In the genomic region with DNA sequence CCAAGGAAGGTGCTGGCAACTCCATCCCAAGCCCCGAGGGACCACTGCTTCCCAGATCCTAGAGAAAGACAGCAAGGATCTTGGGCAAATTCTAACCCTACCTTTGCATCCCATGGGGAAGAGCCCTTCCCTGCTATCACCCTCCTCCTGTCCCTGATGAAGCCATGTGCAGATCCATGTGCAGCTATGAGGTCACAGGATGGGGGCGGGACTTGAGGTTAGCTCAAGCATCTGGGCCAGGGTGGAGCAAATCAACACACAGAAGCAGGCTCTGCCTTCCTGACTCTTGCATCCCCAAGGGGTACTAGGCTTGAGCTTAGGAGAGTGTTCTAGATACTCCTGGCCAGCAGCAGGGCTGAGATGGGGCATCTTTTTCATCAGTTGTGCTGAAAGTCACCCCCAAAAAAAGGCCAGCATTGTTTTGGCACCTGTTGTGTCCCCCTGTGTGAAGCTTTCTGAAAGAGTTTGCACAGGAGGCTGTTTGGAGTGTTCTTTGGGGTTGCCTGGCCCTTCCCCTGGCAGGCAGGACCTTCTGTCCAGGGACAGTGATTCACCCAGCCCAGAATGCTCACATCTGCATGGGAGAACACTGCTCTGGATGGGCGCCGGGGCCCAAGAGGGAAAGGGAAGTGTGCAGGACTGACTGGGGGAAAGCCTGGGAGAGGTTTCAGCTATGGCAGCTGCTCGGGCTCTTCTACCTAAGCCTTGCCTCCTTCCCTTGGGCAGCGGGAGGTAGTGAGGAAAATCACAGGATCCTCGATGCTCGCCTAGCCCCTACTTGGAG, we compare ENCODE assay signal across 1 cellular context.
TF ChIP-seq lines count a peak whose summit lies in the region.

No MANE protein-coding gene starts in this region.

TF ChIP-seq in K562, 482 proteins besides CTCF, POLR2A, EP300 and RAD21 (continued from another document and continues in another):
- TF ChIP-seq NRF1 (conservative IDR thresholded peaks at IDR 0.05 in 1 of 2, IDR thresholded peaks at IDR 0.05 in 1 of 2) (0 out of 4 replicates have a peak, but pooled peaks of 1 of the 2 experiments have one; percentile 18), HNRNPL (IDR thresholded peaks at IDR 0.05; ENCODE audit: low read depth, low read length) (no peak), KLF1 (tag; IDR thresholded peaks at IDR 0.05) (no peak), JUND (IDR thresholded peaks at IDR 0.05; ENCODE audit: borderline replicate concordance, low read depth, low read length) (no peak), JUND (tag; IDR thresholded peaks at IDR 0.05; ENCODE audit: borderline replicate concordance, low read depth, low read length) (peak; percentile 32; the same call in 1 of the 3 replicates), ZNF3 (CRISPR knock-in tag; IDR thresholded peaks at IDR 0.05) (no peak), MAFK (IDR thresholded peaks at IDR 0.05; ENCODE audit: low read length) (no peak), POLR3A (IDR thresholded peaks at IDR 0.05; ENCODE audit: borderline replicate concordance, extremely low read depth, insufficient read depth, insufficient read length) (no peak), ZNF23 (CRISPR knock-in tag; IDR thresholded peaks at IDR 0.05) (no peak), IRF2 (CRISPR knock-in tag; IDR thresholded peaks at IDR 0.05) (no peak), ZNF583 (CRISPR knock-in tag; IDR thresholded peaks at IDR 0.05) (no peak), PYGO2 (tag; IDR thresholded peaks at IDR 0.05) (no peak), PHTF2 (CRISPR knock-in tag; IDR thresholded peaks at IDR 0.05) (no peak), FOXK2 (conservative IDR thresholded peaks at IDR 0.05 in 1 of 2, IDR thresholded peaks at IDR 0.05 in 1 of 2; ENCODE audit: low read depth in 2 of 2) (no peak), OTX1 (CRISPR knock-in tag; IDR thresholded peaks at IDR 0.05) (no peak), NCOA2 (IDR thresholded peaks at IDR 0.05; ENCODE audit: partially characterized antibody in 2 of 2) (no peak), L3MBTL2 (IDR thresholded peaks at IDR 0.05) (peak; percentile 36; the same call in 1 of the 2 replicates), STAT5A (IDR thresholded peaks at IDR 0.05; ENCODE audit: borderline replicate concordance, low read length) (no peak)
- TF ChIP-seq, protein P1, sequence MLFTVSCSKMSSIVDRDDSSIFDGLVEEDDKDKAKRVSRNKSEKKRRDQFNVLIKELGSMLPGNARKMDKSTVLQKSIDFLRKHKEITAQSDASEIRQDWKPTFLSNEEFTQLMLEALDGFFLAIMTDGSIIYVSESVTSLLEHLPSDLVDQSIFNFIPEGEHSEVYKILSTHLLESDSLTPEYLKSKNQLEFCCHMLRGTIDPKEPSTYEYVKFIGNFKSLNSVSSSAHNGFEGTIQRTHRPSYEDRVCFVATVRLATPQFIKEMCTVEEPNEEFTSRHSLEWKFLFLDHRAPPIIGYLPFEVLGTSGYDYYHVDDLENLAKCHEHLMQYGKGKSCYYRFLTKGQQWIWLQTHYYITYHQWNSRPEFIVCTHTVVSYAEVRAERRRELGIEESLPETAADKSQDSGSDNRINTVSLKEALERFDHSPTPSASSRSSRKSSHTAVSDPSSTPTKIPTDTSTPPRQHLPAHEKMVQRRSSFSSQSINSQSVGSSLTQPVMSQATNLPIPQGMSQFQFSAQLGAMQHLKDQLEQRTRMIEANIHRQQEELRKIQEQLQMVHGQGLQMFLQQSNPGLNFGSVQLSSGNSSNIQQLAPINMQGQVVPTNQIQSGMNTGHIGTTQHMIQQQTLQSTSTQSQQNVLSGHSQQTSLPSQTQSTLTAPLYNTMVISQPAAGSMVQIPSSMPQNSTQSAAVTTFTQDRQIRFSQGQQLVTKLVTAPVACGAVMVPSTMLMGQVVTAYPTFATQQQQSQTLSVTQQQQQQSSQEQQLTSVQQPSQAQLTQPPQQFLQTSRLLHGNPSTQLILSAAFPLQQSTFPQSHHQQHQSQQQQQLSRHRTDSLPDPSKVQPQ (CRISPR knock-in tag; IDR thresholded peaks at IDR 0.05; ENCODE audit: borderline replicate concordance): no peak
- TF ChIP-seq, protein P2, sequence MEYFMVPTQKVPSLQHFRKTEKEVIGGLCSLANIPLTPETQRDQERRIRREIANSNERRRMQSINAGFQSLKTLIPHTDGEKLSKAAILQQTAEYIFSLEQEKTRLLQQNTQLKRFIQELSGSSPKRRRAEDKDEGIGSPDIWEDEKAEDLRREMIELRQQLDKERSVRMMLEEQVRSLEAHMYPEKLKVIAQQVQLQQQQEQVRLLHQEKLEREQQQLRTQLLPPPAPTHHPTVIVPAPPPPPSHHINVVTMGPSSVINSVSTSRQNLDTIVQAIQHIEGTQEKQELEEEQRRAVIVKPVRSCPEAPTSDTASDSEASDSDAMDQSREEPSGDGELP (CRISPR knock-in tag; IDR thresholded peaks at IDR 0.05; ENCODE audit: borderline replicate concordance): peak; percentile 13; the same call in 1 of the 2 replicates
- TF ChIP-seq, protein P3, sequence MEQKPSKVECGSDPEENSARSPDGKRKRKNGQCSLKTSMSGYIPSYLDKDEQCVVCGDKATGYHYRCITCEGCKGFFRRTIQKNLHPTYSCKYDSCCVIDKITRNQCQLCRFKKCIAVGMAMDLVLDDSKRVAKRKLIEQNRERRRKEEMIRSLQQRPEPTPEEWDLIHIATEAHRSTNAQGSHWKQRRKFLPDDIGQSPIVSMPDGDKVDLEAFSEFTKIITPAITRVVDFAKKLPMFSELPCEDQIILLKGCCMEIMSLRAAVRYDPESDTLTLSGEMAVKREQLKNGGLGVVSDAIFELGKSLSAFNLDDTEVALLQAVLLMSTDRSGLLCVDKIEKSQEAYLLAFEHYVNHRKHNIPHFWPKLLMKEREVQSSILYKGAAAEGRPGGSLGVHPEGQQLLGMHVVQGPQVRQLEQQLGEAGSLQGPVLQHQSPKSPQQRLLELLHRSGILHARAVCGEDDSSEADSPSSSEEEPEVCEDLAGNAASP (IDR thresholded peaks at IDR 0.05): no peak
- TF ChIP-seq, protein P4, sequence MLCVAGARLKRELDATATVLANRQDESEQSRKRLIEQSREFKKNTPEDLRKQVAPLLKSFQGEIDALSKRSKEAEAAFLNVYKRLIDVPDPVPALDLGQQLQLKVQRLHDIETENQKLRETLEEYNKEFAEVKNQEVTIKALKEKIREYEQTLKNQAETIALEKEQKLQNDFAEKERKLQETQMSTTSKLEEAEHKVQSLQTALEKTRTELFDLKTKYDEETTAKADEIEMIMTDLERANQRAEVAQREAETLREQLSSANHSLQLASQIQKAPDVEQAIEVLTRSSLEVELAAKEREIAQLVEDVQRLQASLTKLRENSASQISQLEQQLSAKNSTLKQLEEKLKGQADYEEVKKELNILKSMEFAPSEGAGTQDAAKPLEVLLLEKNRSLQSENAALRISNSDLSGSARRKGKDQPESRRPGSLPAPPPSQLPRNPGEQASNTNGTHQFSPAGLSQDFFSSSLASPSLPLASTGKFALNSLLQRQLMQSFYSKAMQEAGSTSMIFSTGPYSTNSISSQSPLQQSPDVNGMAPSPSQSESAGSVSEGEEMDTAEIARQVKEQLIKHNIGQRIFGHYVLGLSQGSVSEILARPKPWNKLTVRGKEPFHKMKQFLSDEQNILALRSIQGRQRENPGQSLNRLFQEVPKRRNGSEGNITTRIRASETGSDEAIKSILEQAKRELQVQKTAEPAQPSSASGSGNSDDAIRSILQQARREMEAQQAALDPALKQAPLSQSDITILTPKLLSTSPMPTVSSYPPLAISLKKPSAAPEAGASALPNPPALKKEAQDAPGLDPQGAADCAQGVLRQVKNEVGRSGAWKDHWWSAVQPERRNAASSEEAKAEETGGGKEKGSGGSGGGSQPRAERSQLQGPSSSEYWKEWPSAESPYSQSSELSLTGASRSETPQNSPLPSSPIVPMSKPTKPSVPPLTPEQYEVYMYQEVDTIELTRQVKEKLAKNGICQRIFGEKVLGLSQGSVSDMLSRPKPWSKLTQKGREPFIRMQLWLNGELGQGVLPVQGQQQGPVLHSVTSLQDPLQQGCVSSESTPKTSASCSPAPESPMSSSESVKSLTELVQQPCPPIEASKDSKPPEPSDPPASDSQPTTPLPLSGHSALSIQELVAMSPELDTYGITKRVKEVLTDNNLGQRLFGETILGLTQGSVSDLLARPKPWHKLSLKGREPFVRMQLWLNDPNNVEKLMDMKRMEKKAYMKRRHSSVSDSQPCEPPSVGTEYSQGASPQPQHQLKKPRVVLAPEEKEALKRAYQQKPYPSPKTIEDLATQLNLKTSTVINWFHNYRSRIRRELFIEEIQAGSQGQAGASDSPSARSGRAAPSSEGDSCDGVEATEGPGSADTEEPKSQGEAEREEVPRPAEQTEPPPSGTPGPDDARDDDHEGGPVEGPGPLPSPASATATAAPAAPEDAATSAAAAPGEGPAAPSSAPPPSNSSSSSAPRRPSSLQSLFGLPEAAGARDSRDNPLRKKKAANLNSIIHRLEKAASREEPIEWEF (CRISPR knock-in tag; IDR thresholded peaks at IDR 0.05): no peak
- TF ChIP-seq, protein P5, sequence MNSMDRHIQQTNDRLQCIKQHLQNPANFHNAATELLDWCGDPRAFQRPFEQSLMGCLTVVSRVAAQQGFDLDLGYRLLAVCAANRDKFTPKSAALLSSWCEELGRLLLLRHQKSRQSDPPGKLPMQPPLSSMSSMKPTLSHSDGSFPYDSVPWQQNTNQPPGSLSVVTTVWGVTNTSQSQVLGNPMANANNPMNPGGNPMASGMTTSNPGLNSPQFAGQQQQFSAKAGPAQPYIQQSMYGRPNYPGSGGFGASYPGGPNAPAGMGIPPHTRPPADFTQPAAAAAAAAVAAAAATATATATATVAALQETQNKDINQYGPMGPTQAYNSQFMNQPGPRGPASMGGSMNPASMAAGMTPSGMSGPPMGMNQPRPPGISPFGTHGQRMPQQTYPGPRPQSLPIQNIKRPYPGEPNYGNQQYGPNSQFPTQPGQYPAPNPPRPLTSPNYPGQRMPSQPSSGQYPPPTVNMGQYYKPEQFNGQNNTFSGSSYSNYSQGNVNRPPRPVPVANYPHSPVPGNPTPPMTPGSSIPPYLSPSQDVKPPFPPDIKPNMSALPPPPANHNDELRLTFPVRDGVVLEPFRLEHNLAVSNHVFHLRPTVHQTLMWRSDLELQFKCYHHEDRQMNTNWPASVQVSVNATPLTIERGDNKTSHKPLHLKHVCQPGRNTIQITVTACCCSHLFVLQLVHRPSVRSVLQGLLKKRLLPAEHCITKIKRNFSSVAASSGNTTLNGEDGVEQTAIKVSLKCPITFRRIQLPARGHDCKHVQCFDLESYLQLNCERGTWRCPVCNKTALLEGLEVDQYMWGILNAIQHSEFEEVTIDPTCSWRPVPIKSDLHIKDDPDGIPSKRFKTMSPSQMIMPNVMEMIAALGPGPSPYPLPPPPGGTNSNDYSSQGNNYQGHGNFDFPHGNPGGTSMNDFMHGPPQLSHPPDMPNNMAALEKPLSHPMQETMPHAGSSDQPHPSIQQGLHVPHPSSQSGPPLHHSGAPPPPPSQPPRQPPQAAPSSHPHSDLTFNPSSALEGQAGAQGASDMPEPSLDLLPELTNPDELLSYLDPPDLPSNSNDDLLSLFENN (IDR thresholded peaks at IDR 0.05; ENCODE audit: low read depth in 2 of 2, low read length in 2 of 2): no peak
- TF ChIP-seq, protein P6, sequence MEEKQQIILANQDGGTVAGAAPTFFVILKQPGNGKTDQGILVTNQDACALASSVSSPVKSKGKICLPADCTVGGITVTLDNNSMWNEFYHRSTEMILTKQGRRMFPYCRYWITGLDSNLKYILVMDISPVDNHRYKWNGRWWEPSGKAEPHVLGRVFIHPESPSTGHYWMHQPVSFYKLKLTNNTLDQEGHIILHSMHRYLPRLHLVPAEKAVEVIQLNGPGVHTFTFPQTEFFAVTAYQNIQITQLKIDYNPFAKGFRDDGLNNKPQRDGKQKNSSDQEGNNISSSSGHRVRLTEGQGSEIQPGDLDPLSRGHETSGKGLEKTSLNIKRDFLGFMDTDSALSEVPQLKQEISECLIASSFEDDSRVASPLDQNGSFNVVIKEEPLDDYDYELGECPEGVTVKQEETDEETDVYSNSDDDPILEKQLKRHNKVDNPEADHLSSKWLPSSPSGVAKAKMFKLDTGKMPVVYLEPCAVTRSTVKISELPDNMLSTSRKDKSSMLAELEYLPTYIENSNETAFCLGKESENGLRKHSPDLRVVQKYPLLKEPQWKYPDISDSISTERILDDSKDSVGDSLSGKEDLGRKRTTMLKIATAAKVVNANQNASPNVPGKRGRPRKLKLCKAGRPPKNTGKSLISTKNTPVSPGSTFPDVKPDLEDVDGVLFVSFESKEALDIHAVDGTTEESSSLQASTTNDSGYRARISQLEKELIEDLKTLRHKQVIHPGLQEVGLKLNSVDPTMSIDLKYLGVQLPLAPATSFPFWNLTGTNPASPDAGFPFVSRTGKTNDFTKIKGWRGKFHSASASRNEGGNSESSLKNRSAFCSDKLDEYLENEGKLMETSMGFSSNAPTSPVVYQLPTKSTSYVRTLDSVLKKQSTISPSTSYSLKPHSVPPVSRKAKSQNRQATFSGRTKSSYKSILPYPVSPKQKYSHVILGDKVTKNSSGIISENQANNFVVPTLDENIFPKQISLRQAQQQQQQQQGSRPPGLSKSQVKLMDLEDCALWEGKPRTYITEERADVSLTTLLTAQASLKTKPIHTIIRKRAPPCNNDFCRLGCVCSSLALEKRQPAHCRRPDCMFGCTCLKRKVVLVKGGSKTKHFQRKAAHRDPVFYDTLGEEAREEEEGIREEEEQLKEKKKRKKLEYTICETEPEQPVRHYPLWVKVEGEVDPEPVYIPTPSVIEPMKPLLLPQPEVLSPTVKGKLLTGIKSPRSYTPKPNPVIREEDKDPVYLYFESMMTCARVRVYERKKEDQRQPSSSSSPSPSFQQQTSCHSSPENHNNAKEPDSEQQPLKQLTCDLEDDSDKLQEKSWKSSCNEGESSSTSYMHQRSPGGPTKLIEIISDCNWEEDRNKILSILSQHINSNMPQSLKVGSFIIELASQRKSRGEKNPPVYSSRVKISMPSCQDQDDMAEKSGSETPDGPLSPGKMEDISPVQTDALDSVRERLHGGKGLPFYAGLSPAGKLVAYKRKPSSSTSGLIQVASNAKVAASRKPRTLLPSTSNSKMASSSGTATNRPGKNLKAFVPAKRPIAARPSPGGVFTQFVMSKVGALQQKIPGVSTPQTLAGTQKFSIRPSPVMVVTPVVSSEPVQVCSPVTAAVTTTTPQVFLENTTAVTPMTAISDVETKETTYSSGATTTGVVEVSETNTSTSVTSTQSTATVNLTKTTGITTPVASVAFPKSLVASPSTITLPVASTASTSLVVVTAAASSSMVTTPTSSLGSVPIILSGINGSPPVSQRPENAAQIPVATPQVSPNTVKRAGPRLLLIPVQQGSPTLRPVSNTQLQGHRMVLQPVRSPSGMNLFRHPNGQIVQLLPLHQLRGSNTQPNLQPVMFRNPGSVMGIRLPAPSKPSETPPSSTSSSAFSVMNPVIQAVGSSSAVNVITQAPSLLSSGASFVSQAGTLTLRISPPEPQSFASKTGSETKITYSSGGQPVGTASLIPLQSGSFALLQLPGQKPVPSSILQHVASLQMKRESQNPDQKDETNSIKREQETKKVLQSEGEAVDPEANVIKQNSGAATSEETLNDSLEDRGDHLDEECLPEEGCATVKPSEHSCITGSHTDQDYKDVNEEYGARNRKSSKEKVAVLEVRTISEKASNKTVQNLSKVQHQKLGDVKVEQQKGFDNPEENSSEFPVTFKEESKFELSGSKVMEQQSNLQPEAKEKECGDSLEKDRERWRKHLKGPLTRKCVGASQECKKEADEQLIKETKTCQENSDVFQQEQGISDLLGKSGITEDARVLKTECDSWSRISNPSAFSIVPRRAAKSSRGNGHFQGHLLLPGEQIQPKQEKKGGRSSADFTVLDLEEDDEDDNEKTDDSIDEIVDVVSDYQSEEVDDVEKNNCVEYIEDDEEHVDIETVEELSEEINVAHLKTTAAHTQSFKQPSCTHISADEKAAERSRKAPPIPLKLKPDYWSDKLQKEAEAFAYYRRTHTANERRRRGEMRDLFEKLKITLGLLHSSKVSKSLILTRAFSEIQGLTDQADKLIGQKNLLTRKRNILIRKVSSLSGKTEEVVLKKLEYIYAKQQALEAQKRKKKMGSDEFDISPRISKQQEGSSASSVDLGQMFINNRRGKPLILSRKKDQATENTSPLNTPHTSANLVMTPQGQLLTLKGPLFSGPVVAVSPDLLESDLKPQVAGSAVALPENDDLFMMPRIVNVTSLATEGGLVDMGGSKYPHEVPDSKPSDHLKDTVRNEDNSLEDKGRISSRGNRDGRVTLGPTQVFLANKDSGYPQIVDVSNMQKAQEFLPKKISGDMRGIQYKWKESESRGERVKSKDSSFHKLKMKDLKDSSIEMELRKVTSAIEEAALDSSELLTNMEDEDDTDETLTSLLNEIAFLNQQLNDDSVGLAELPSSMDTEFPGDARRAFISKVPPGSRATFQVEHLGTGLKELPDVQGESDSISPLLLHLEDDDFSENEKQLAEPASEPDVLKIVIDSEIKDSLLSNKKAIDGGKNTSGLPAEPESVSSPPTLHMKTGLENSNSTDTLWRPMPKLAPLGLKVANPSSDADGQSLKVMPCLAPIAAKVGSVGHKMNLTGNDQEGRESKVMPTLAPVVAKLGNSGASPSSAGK (IDR thresholded peaks at IDR 0.05): peak; percentile 64
